In genomic region chr11:35106595-35106994, GRCh38 we compare ENCODE assay signal across 10 cellular contexts. TPM values are rescaled to one million over a fixed set of nuclear protein-coding genes. Genes with fewer than 3 reads are reported as not detected.
DNase-seq lines count a peak whose midpoint lies in the region; ATAC-seq and TF ChIP-seq lines count a peak whose summit lies in the region.
"Had no signal": no experiment of that assay in that cellular context is flagged by ENCODE, and none has a peak within 500 bp of the region (broad histone marks: within the 10 kb centered on the region; RNA-seq: fewer than 3 reads in every experiment).

No MANE protein-coding gene starts in this region.

- POLR2A ChIA-PET in CD4-positive, alpha-beta memory T cell (lab: Charles Lee; ENCODE audit: partially characterized antibody): interaction anchor here (1.2 to 1.4 kb wide), 2 partner anchors 10 to 66 kb away, joined by 3 to 6 read pairs; no protein-coding TSS in a partner anchor

- H3K4me3 Mint-ChIP-seq in CD4-positive, alpha-beta memory T cell: peak overlapping the region in 7 of 8 donors; percentile 29 to 69 (median 63)
- H3K4me3 Mint-ChIP-seq in T-helper 17 cell: peak overlapping the region; percentile 41

- peaks cover 55% of the 10 kb centered on the region for H3K4me1 ChIP-seq in CD4-positive, alpha-beta memory T cell (ENCODE audit: insufficient read depth, low read length)
- H3K4me1 ChIP-seq in GM23248 (ENCODE audit: insufficient read depth) (peaks cover 19% of the 10 kb centered on the region), ovary (ENCODE audit: insufficient read depth) (no peaks in the 10 kb centered on the region)

- no peak overlapping the region for H2AFZ ChIP-seq in GM23248

- H3K36me3 ChIP-seq in CD4-positive, alpha-beta memory T cell (ENCODE audit: insufficient read depth, low read length): no peaks in the 10 kb centered on the region
- no peaks in the 10 kb centered on the region for H3K36me3 ChIP-seq in GM23248 (ENCODE audit: low read depth)
- H3K36me3 ChIP-seq in ovary: no peaks in the 10 kb centered on the region

- H3K27ac Mint-ChIP-seq in CD4-positive, alpha-beta memory T cell: peak overlapping the region; percentile 30 to 93 (median 81)
- H3K27ac Mint-ChIP-seq in T-helper 17 cell: peak overlapping the region; percentile 71

- CTCF ChIA-PET in CD4-positive, alpha-beta memory T cell (lab: Charles Lee; ENCODE audit: partially characterized antibody): interaction anchor here (0.6 to 1.2 kb wide), 2 partner anchors 48 to 1283 kb away, joined by 3 read pairs; no protein-coding TSS in a partner anchor

- H3K9me3 Mint-ChIP-seq in CD4-positive, alpha-beta memory T cell: no peaks in the 10 kb centered on the region

- no peaks in the 10 kb centered on the region for H3K9me3 ChIP-seq in CD4-positive, alpha-beta memory T cell (ENCODE audit: control insufficient read depth in 1 of 2, low read length in 2 of 2)
- no peaks in the 10 kb centered on the region for H3K9me3 ChIP-seq in T-helper 17 cell (ENCODE audit: control insufficient read depth, low read length, poor library complexity, severe bottlenecking)
- no peaks in the 10 kb centered on the region for H3K9me3 ChIP-seq in GM23248 (ENCODE audit: low read depth)
- no peaks in the 10 kb centered on the region for H3K9me3 ChIP-seq in ovary

- WGBS in GM23248 (ENCODE audit: low coverage in 1 of 2, low lambda C conversion rate in 2 of 2, missing lambda C conversion rate in 2 of 2), 2 experiments: 85 to 87% methylated on average over 2 of the region's 2 CpGs
- WGBS in ovary, 3 donors: 69 to 75% (median 74%) methylated on average over 2 of the region's 2 CpGs

- ATAC-seq in GM19328 (IDR thresholded peaks at IDR 0.05; ENCODE audit: unreplicated experiment) (peak; percentile 82), HG03097 (IDR thresholded peaks at IDR 0.05; ENCODE audit: low FRiP score, unreplicated experiment) (peak; percentile 67), T-helper 17 cell (peak; percentile 73)

- peak in 1 of 5 donors; percentile 19 for DNase-seq in CD4-positive, alpha-beta memory T cell
- DNase-seq in T-helper 17 cell (no peak), DMS153 (lab: John Stamatoyannopoulos, UW) (no peak), DMS 273 (lab: John Stamatoyannopoulos, UW; ENCODE audit: unreplicated experiment) (no peak), GM23248 (no peak), ovary (no peak)
- DNase-seq: stimulated activated CD4-positive, alpha-beta T cell treated with anti-CD3 and anti-CD28 coated beads, Interleukin-2, amount 100 ng/mL, for 48 hours had no signal

- TF ChIP-seq POLR2A in ovary (IDR thresholded peaks at IDR 0.05): no peak

- TF ChIP-seq CTCF in ovary (IDR thresholded peaks at IDR 0.05): no peak

- no peaks in the 10 kb centered on the region for H3K27me3 ChIP-seq in CD4-positive, alpha-beta memory T cell (ENCODE audit: insufficient read depth, low read length)
- H3K27me3 ChIP-seq in GM23248 (replicated peaks; ENCODE audit: insufficient read depth) (no peaks in the 10 kb centered on the region), ovary (no peaks in the 10 kb centered on the region)

- no peak overlapping the region for H3K4me3 ChIP-seq in CD4-positive, alpha-beta memory T cell (ENCODE audit: low read length in 2 of 2)
- H3K4me3 ChIP-seq in GM23248 (no peak overlapping the region), ovary (no peak overlapping the region)

- intact Hi-C loops in CD4-positive, alpha-beta memory T cell (cut with micrococcal nuclease): loop anchor here (2.0 kb wide), 1 partner anchor 16 kb away; no protein-coding TSS in a partner anchor
- intact Hi-C loops in ovary (cut with DNase I): no loop called here

- H4K20me1 ChIP-seq in GM23248 (ENCODE audit: insufficient read depth): no peaks in the 10 kb centered on the region

- no peaks in the 10 kb centered on the region for H3K27me3 Mint-ChIP-seq in CD4-positive, alpha-beta memory T cell
- H3K27me3 Mint-ChIP-seq in T-helper 17 cell: no peaks in the 10 kb centered on the region

- H3K27ac ChIP-seq in CD4-positive, alpha-beta memory T cell (ENCODE audit: low read depth, low read length): no peak overlapping the region
- H3K27ac ChIP-seq in GM23248: no peak overlapping the region
- H3K27ac ChIP-seq in ovary: no peak overlapping the region
- H3K27ac ChIP-seq: VCaP had no signal

- in situ Hi-C loops in GM23248 (cut with MboI): no loop called here

- H3K9ac ChIP-seq in GM23248: no peak overlapping the region

- TF ChIP-seq EP300 in ovary (IDR thresholded peaks at IDR 0.05): no peak

- H3K36me3 Mint-ChIP-seq in CD4-positive, alpha-beta memory T cell: no peaks in the 10 kb centered on the region
- no peaks in the 10 kb centered on the region for H3K36me3 Mint-ChIP-seq in T-helper 17 cell (ENCODE audit: low read depth)

- no peaks in the 10 kb centered on the region for H3K79me2 ChIP-seq in GM23248 (ENCODE audit: insufficient read depth)

- no peak overlapping the region for H3K4me2 ChIP-seq in GM23248 (ENCODE audit: unreplicated experiment)

- peaks cover 18% of the 10 kb centered on the region for H3F3A ChIP-seq in GM23248 (ENCODE audit: insufficient read depth)

- H3K4me1 Mint-ChIP-seq in CD4-positive, alpha-beta memory T cell: peaks cover 48 to 70% (median 59%) of the 10 kb centered on the region in 4 donors
- H3K4me1 Mint-ChIP-seq in T-helper 17 cell: peaks cover 37% of the 10 kb centered on the region

- no peaks in the 10 kb centered on the region for H3K9me2 ChIP-seq in GM23248 (ENCODE audit: insufficient read depth)

RNA-seq across cellular contexts. Expression of gene CD44, which starts 32.4 kb away (rescaled TPM):
- total RNA-seq in CD4-positive, alpha-beta memory T cell: 100 to 1,000 TPM; 808 to 809 TPM
- 100 to 1,000 TPM; 390 to 554 TPM for polyA plus RNA-seq in CD4-positive, alpha-beta memory T cell
- total RNA-seq in T-helper 17 cell (1,000 to 10,000 TPM; 1,118 to 1,497 TPM), ovary (10 to 100 TPM; 16.5 to 62.1 (median 26.0) TPM)
- total RNA-seq in GM23248 (2014; rRNA removed; shearing (Covaris generic)): 405 and 506 TPM in 2 replicates
- polyA plus RNA-seq in GM23248 (2016; fragmentation: Nextera tagmentation; extraction: Ambion mirVana) (519 and 523 TPM in 2 replicates), ovary (100 to 1,000 TPM in 1 of 2 donors, 1 to 10 TPM in 1; 8.3 to 330 TPM)
